ENCODE assay signal across 1 cellular context in the genomic region with DNA sequence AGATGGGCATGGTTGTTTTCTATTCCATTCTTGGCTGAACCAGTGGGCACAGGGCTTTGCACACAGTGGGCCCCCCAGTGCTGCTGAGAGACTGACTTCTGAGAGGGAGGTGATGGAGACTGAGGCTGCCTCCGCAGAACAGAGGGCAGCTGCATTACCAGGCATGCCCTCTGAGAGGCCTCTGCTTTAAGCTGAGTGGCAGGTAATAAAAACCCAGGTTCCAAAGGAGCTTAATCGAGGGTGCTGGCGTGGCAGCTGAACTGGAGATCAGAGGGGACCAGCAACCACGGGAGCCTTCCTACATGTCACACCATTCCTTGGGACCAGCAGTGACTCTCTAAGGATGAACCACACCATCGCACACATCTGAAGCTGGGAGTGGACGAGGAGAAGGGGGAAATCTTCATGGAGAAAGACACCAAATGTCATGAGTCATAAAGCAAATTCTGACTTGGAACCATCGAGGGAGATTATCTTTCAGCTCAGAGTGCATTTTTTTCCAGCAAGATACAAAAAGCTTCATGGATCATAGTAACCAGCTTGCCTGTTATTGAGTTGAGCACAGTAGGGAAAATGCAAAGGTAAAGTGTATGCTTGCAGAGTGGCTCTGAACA.
A peak's percentile ranks its signal among the peaks of the same experiment; 100 is the strongest.
TF ChIP-seq lines count a peak whose summit lies in the region.

No MANE protein-coding gene starts in this region.

TF ChIP-seq in A549, 52 proteins besides CTCF, POLR2A, EP300 and RAD21 (continued from another document):
- TF ChIP-seq, protein P1, sequence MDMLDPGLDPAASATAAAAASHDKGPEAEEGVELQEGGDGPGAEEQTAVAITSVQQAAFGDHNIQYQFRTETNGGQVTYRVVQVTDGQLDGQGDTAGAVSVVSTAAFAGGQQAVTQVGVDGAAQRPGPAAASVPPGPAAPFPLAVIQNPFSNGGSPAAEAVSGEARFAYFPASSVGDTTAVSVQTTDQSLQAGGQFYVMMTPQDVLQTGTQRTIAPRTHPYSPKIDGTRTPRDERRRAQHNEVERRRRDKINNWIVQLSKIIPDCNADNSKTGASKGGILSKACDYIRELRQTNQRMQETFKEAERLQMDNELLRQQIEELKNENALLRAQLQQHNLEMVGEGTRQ (IDR thresholded peaks at IDR 0.05): no peak
- TF ChIP-seq HDAC2 (IDR thresholded peaks at IDR 0.05) (no peak), FOSL2 (IDR thresholded peaks at IDR 0.05) (no peak), FOSL2 (CRISPR knock-in tag; IDR thresholded peaks at IDR 0.05) (peak; percentile 60), HOXA7 (CRISPR knock-in tag; IDR thresholded peaks at IDR 0.05) (no peak), SMC3 (IDR thresholded peaks at IDR 0.05) (0 out of 3 replicates have a peak, but pooled peaks have one; percentile 19), GATA3 (IDR thresholded peaks at IDR 0.05; ENCODE audit: borderline replicate concordance) (no peak), JUNB (IDR thresholded peaks at IDR 0.05) (0 out of 2 replicates have a peak, but pooled peaks have one; percentile 18), CBX2 (IDR thresholded peaks at IDR 0.05; ENCODE audit: borderline replicate concordance, low read depth) (no peak), E2F6 (IDR thresholded peaks at IDR 0.05; ENCODE audit: borderline replicate concordance, low read depth) (no peak), ESRRA (IDR thresholded peaks at IDR 0.05; ENCODE audit: borderline replicate concordance, low read length) (no peak), CHD4 (IDR thresholded peaks at IDR 0.05; ENCODE audit: borderline replicate concordance) (no peak)
